19 cellular contexts compared by ENCODE assay signal in genomic region chr6:126937426-126937825, GRCh38.
"Had no signal": no experiment of that assay in that cellular context is flagged by ENCODE, and none has a peak within 500 bp of the region (broad histone marks: within the 10 kb centered on the region; RNA-seq: fewer than 3 reads in every experiment).

No MANE protein-coding gene starts in this region.

- H3K4me1 Mint-ChIP-seq: activated CD4-positive, alpha-beta T cell treated with anti-CD3 and anti-CD28 coated beads for 36 hours; naive thymus-derived CD4-positive, alpha-beta T cell had no signal

- H3K4me3 Mint-ChIP-seq: activated CD4-positive, alpha-beta memory T cell treated with anti-CD3 and anti-CD28 coated beads for 36 hours; activated CD4-positive, alpha-beta T cell treated with anti-CD3 and anti-CD28 coated beads for 36 hours; naive thymus-derived CD4-positive, alpha-beta T cell had no signal

- H3K27me3 Mint-ChIP-seq: activated CD4-positive, alpha-beta memory T cell treated with anti-CD3 and anti-CD28 coated beads for 36 hours; activated CD4-positive, alpha-beta T cell treated with anti-CD3 and anti-CD28 coated beads for 36 hours had no signal

- H3K4me3 ChIP-seq: body of pancreas, colonic mucosa, esophagus squamous epithelium, gastrocnemius medialis, left ventricle myocardium inferior, skin epidermis, upper lobe of right lung had no signal

- ATAC-seq: activated CD4-positive, alpha-beta T cell treated with anti-CD3 and anti-CD28 coated beads for 36 hours; activated naive CD4-positive, alpha-beta T cell treated with anti-CD3 and anti-CD28 coated beads, Interleukin-2, amount 50 U/mL, for 72 hours; body of pancreas; gastrocnemius medialis; naive thymus-derived CD4-positive, alpha-beta T cell; SK-N-SH treated with all-trans-retinoic acid at 6 μM for 48 hours; upper lobe of right lung had no signal

- H3K27ac Mint-ChIP-seq: activated CD4-positive, alpha-beta memory T cell treated with anti-CD3 and anti-CD28 coated beads for 36 hours; activated CD4-positive, alpha-beta T cell treated with anti-CD3 and anti-CD28 coated beads for 36 hours; activated naive CD4-positive, alpha-beta T cell treated with anti-CD3 and anti-CD28 coated beads, Interleukin-2, amount 50 U/mL, for 72 hours; naive thymus-derived CD4-positive, alpha-beta T cell had no signal

- DNase-seq: activated CD4-positive, alpha-beta memory T cell treated with anti-CD3 and anti-CD28 coated beads for 36 hours; activated CD4-positive, alpha-beta T cell treated with anti-CD3 and anti-CD28 coated beads for 36 hours; activated effector memory CD4-positive, alpha-beta T cell treated with anti-CD3 and anti-CD28 coated beads, Interleukin-2, amount 50 U/mL, for 16 hours; activated T-cell treated with anti-CD3 and anti-CD28 coated beads, Interleukin-2, amount 50 U/mL, for 48 hours; amygdala; body of pancreas; caudate nucleus; colonic mucosa; esophagus squamous epithelium; gastrocnemius medialis; islet precursor cell; left ventricle myocardium inferior; naive thymus-derived CD4-positive, alpha-beta T cell; stimulated activated CD4-positive, alpha-beta T cell treated with anti-CD3 and anti-CD28 coated beads, Interleukin-4, amount 100 ng/mL, for 24 hours; stimulated activated naive CD4-positive, alpha-beta T cell treated with Interleukin-2 at 50 U/mL for 16 hours; upper lobe of right lung had no signal

- H3K9me3 Mint-ChIP-seq: activated CD4-positive, alpha-beta memory T cell treated with anti-CD3 and anti-CD28 coated beads for 36 hours had no signal
